In genomic region chr13:20943519-20944012, GRCh38 we compare ENCODE assay signal across 8 cellular contexts. TPM values are rescaled to one million over a fixed set of nuclear protein-coding genes. Genes with fewer than 3 reads are reported as not detected.
DNase-seq lines count a peak whose midpoint lies in the region; ATAC-seq, FAIRE-seq and TF ChIP-seq lines count a peak whose summit lies in the region.

No MANE protein-coding gene starts in this region.

- H3K4ac ChIP-seq in H1 (replicated peaks; ENCODE audit: insufficient read length, low read depth, low read length) (no peak overlapping the region), mesendoderm (ENCODE audit: low read depth, low read length) (no peak overlapping the region)

- H3K79me1 ChIP-seq in H1 (ENCODE audit: low read depth, low read length) (no peaks in the 10 kb centered on the region), mesendoderm (ENCODE audit: low read length) (no peaks in the 10 kb centered on the region)

- H2BK5ac ChIP-seq in H1 (ENCODE audit: low read depth, low read length): no peak overlapping the region
- no peak overlapping the region for H2BK5ac ChIP-seq in mesendoderm (ENCODE audit: low read length)

- H3K4me1 ChIP-seq in H1 (replicated peaks in 1 of 4; ENCODE audit: control insufficient read depth in 3 of 4, insufficient read depth in 4 of 4, low read length in 3 of 4) (peaks cover 0 to 3% (median under 1%) of the 10 kb centered on the region in 4 experiments; a peak in 2 of 7 replicates), mesendoderm (ENCODE audit: control insufficient read depth, low read depth, low read length) (no peaks in the 10 kb centered on the region)

- no peak for TF ChIP-seq EP300 in H1 (IDR thresholded peaks at IDR 0.05; ENCODE audit: borderline replicate concordance in 1 of 2, low read depth in 2 of 2, low read length in 2 of 2)

- H3K23ac ChIP-seq in H1 (ENCODE audit: insufficient read length) (no peak overlapping the region), mesendoderm (ENCODE audit: low read length) (no peak overlapping the region)

- POLR2A ChIA-PET in H1 (lab: Charles Lee; ENCODE audit: partially characterized antibody): interaction anchor here (1.1 to 3.3 kb wide), 2 partner anchors 117 to 233 kb away, joined by 3 to 9 read pairs; partner anchors contain the start of genes MRPL57 and SKA3

- H3K18ac ChIP-seq in H1 (ENCODE audit: extremely low read depth, low read length) (no peak overlapping the region; the same call in 1 of the 2 replicates), mesendoderm (ENCODE audit: low read length) (no peak overlapping the region)

- no peak overlapping the region for H4K91ac ChIP-seq in H1 (replicated peaks; ENCODE audit: insufficient read length, low read length)

- H3K27me3 ChIP-seq in H1 (replicated peaks in 1 of 4; ENCODE audit: control insufficient read depth in 3 of 4, extremely low read depth in 1 of 4, insufficient read depth in 3 of 4, low read length in 3 of 4): peaks cover 0 to 19% (median 10%) of the 10 kb centered on the region in 4 experiments; a peak in 6 of 7 replicates
- H3K27me3 ChIP-seq in mesendoderm (ENCODE audit: insufficient read depth, low read length, poor library complexity): no peaks in the 10 kb centered on the region

- no peak overlapping the region for H4K8ac ChIP-seq in H1 (ENCODE audit: extremely low read depth, insufficient read depth, low read length)
- no peak overlapping the region for H4K8ac ChIP-seq in mesendoderm (ENCODE audit: low read depth, low read length)

- no peak overlapping the region for H3K27ac ChIP-seq in H1 (ENCODE audit: low read depth, low read length)
- no peak overlapping the region for H3K27ac ChIP-seq in mesendoderm (ENCODE audit: low read depth, low read length)

- H4K5ac ChIP-seq in H1 (ENCODE audit: insufficient read length, low read depth, low read length) (no peak overlapping the region), mesendoderm (ENCODE audit: low read length) (no peak overlapping the region)

- H2BK12ac ChIP-seq in H1 (ENCODE audit: low read depth, low read length): no peak overlapping the region

- no peak overlapping the region for H2AK5ac ChIP-seq in H1 (ENCODE audit: low read depth, low read length)
- H2AK5ac ChIP-seq in mesendoderm (ENCODE audit: low read length): no peak overlapping the region

- ATAC-seq in HG03378 (IDR thresholded peaks at IDR 0.05; ENCODE audit: unreplicated experiment) (peak; percentile 65), GM19455 (IDR thresholded peaks at IDR 0.05; ENCODE audit: unreplicated experiment) (no peak)

- CTCF ChIA-PET in H1 (lab: Charles Lee; ENCODE audit: partially characterized antibody): interaction anchor here (0.8 to 3.1 kb wide), 14 partner anchors 8 to 447 kb away, joined by 3 to 15 read pairs (median 3); partner anchors contain the start of genes MRPL57 and SKA3

- H2BK120ac ChIP-seq in H1 (replicated peaks; ENCODE audit: low read depth, low read length) (no peak overlapping the region), mesendoderm (ENCODE audit: low read depth, low read length) (no peak overlapping the region)

- no peaks in the 10 kb centered on the region for H4K20me1 ChIP-seq in H1 (replicated peaks in 1 of 2; ENCODE audit: control insufficient read depth in 1 of 2, insufficient read depth in 2 of 2, low read length in 2 of 2)

- peak; percentile 97 for FAIRE-seq in H1 (lab: Jason Lieb, UNC)

- no peak overlapping the region for H3K9ac ChIP-seq in H1 (replicated peaks in 1 of 4; ENCODE audit: extremely low read depth in 1 of 4, low read depth in 3 of 4, low read length in 3 of 4)
- H3K9ac ChIP-seq in mesendoderm (ENCODE audit: low read length): no peak overlapping the region

- no peaks in the 10 kb centered on the region for H3K79me2 ChIP-seq in H1 (ENCODE audit: control insufficient read depth in 1 of 2, insufficient read depth in 2 of 2, low read length in 2 of 2)
- H3K79me2 ChIP-seq in mesendoderm (ENCODE audit: control insufficient read depth, insufficient read depth, low read length): no peaks in the 10 kb centered on the region

- peak; percentile 74 for DNase-seq in GM10266 (ENCODE audit: extremely low spot score)
- peak; percentile 100 for DNase-seq in NOMO-1 (lab: John Stamatoyannopoulos, UW; ENCODE audit: unreplicated experiment in 2 of 2)
- peak; percentile 3 to 45 for DNase-seq in activated CD8-positive, alpha-beta memory T cell treated with anti-CD3 and anti-CD28 coated beads for 1 hour (ENCODE audit: extremely low read depth in 1 of 2, low read depth in 1 of 2)
- peak; percentile 75 to 87 for DNase-seq in H1 (ENCODE audit: low read depth in 1 of 2, low spot score in 2 of 2)
- peak; percentile 86 for DNase-seq in mesendoderm
- DNase-seq in stimulated activated CD8-positive, alpha-beta memory T cell treated with anti-CD3 and anti-CD28 coated beads, Interleukin-12 subunit alpha, Interleukin-12 subunit beta, amount 100 ng/mL, for 1 hour (ENCODE audit: low read depth): peak; percentile 43

- H3K14ac ChIP-seq in H1 (ENCODE audit: insufficient read length): no peak overlapping the region

- no peak overlapping the region for H2BK20ac ChIP-seq in H1 (ENCODE audit: low read length)

- no peaks in the 10 kb centered on the region for H3K36me3 ChIP-seq in H1 (ENCODE audit: control insufficient read depth in 2 of 4, insufficient read depth in 4 of 4, low read length in 3 of 4)
- H3K36me3 ChIP-seq in mesendoderm (ENCODE audit: control insufficient read depth, insufficient read depth, low read length): no peaks in the 10 kb centered on the region

- WGBS in H1 (ENCODE audit: extremely low coverage in 1 of 2, insufficient coverage in 1 of 2, insufficient read length in 1 of 2, insufficient replicate concordance in 2 of 2, low coverage in 1 of 2, low lambda C conversion rate in 2 of 2, missing lambda C conversion rate in 1 of 2), 2 experiments: 46% methylated on average over 14 of the region's 14 CpGs; no CpG with 5 or more reads in 1 of the 2 experiments
- WGBS in mesendoderm (ENCODE audit: extremely low coverage, insufficient coverage, low lambda C conversion rate): no CpG with 5 or more reads among the region's 14 CpGs

- no peak overlapping the region for H3K56ac ChIP-seq in H1 (replicated peaks; ENCODE audit: insufficient read length, low read depth, low read length)
- H3K56ac ChIP-seq in mesendoderm (ENCODE audit: low read length): no peak overlapping the region

- H3K9me3 ChIP-seq in H1 (ENCODE audit: insufficient read depth in 2 of 2, low read depth in 1 of 2, low read length in 1 of 2): no peaks in the 10 kb centered on the region

- H2BK15ac ChIP-seq in H1 (ENCODE audit: low read length) (no peak overlapping the region), mesendoderm (replicated peaks; ENCODE audit: low read depth) (no peak overlapping the region)

- H3K23me2 ChIP-seq in H1 (ENCODE audit: low read depth, low read length): no peaks in the 10 kb centered on the region; the same call in 1 of the 2 replicates

- H2AFZ ChIP-seq in H1 (ENCODE audit: low read length): no peak overlapping the region

- no peak overlapping the region for H3K4me3 ChIP-seq in H1 (ENCODE audit: extremely low read depth in 1 of 4, insufficient read depth in 2 of 4, low read depth in 3 of 4, low read length in 4 of 4)
- no peak overlapping the region for H3K4me3 ChIP-seq in mesendoderm (ENCODE audit: low read length)

- TF ChIP-seq CTCF in GM10266 (IDR thresholded peaks at IDR 0.05; ENCODE audit: control insufficient read depth, insufficient read depth, low read depth, missing control alignments): peak; percentile 83
- TF ChIP-seq CTCF in H1 (IDR thresholded peaks at IDR 0.05; ENCODE audit: control extremely low read depth in 1 of 3, insufficient read depth in 1 of 3, low read depth in 1 of 3, low read length in 3 of 3): peak; percentile 78 to 90 (median 79)

- TF ChIP-seq RAD21 in H1 (IDR thresholded peaks at IDR 0.05 in 1 of 2, conservative IDR thresholded peaks at IDR 0.05 in 1 of 2; ENCODE audit: low read depth in 2 of 2, low read length in 2 of 2): peak; percentile 93 to 95

- TF ChIP-seq POLR2A in H1 (IDR thresholded peaks at IDR 0.05; ENCODE audit: control extremely low read depth in 1 of 2, low read depth in 2 of 2, low read length in 2 of 2): no peak

- H3K4me2 ChIP-seq in H1 (ENCODE audit: insufficient read depth in 1 of 2, low read depth in 2 of 2, low read length in 2 of 2) (no peak overlapping the region), mesendoderm (ENCODE audit: low read length) (no peak overlapping the region)

TF ChIP-seq in H1, 55 proteins besides CTCF, POLR2A, EP300 and RAD21 (continues in another document):
- TF ChIP-seq, protein P1, sequence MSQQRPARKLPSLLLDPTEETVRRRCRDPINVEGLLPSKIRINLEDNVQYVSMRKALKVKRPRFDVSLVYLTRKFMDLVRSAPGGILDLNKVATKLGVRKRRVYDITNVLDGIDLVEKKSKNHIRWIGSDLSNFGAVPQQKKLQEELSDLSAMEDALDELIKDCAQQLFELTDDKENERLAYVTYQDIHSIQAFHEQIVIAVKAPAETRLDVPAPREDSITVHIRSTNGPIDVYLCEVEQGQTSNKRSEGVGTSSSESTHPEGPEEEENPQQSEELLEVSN (IDR thresholded peaks at IDR 0.05): no peak
- TF ChIP-seq CREB1 (IDR thresholded peaks at IDR 0.05): 0 out of 2 replicates have a peak, but pooled peaks have one; percentile 32
- TF ChIP-seq, protein P2, sequence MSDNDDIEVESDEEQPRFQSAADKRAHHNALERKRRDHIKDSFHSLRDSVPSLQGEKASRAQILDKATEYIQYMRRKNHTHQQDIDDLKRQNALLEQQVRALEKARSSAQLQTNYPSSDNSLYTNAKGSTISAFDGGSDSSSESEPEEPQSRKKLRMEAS (IDR thresholded peaks at IDR 0.05): peak; percentile 28; the same call in 1 of the 2 replicates
- no peak for TF ChIP-seq JUN (IDR thresholded peaks at IDR 0.05; ENCODE audit: low read depth, low read length)
- TF ChIP-seq POLR2AphosphoS5 (IDR thresholded peaks at IDR 0.05; ENCODE audit: low read depth, low read length): no peak
- peak; percentile 33 for TF ChIP-seq TAF7 (optimal IDR thresholded peaks at IDR 0.05; ENCODE audit: borderline replicate concordance, low read depth, low read length)
- no peak for TF ChIP-seq CHD1 (IDR thresholded peaks at IDR 0.05; ENCODE audit: low read depth, low read length)
- no peak for TF ChIP-seq EZH2 (IDR thresholded peaks at IDR 0.05; ENCODE audit: low read depth, low read length, severe bottlenecking)
- no peak for TF ChIP-seq RBBP5 (IDR thresholded peaks at IDR 0.05; ENCODE audit: borderline replicate concordance, low read depth, low read length)

RNA-seq across cellular contexts. Expression of gene XPO4, which starts 41.0 kb away (rescaled TPM):
- total RNA-seq in H1 (2021; fragmentation: NEBNext Ultra II Directional; extraction: Animal tissue kit (Norgen Biotek cat#: 25700)): 33.3 and 35.5 TPM in 2 replicates
- 7.3 and 11.9 TPM in 2 replicates for polyA plus RNA-seq in H1 (2011; rRNA removed)
- 13.2 TPM for polyA plus RNA-seq in H1 (2011; cell fraction: cytosol; rRNA removed)
- polyA plus RNA-seq in H1 (2011; cell fraction: nucleus; rRNA removed): 8.8 TPM
- 8.2 to 17.2 TPM (median 11.7 TPM) in 4 replicates for polyA plus RNA-seq in H1 (2012, experiment 1 of 2)
- 0.89 TPM for polyA plus RNA-seq in H1 (2012, experiment 2 of 2)
- polyA plus RNA-seq in H1 (2013, experiment 1 of 2): 16.3 TPM
- polyA plus RNA-seq in H1 (2013, experiment 2 of 2): 14.2 TPM
- polyA minus RNA-seq in H1 (2011; rRNA and poly(A)+ RNA removed): 38.8 and 55.6 TPM in 2 replicates
- polyA minus RNA-seq in H1 (2011; cell fraction: cytosol; rRNA and poly(A)+ RNA removed): 50.1 TPM
- 36.9 TPM for polyA minus RNA-seq in H1 (2011; cell fraction: nucleus; rRNA and poly(A)+ RNA removed)
- 19.6 TPM for polyA plus RNA-seq in mesendoderm (2013, experiment 1 of 2)
- 18.9 TPM for polyA plus RNA-seq in mesendoderm (2013, experiment 2 of 2)

Comparison
In these comparisons a context has a peak if more than half of its experiments do, and no peak if none do; other contexts are left out.
1. DNase-seq: peak in every context shown above with its lines; median percentile 100 in NOMO-1; 86 in mesendoderm; 81 in H1; 74 in GM10266; 43 in stimulated activated CD8-positive, alpha-beta memory T cell treated with anti-CD3 and anti-CD28 coated beads, Interleukin-12 subunit alpha, Interleukin-12 subunit beta, amount 100 ng/mL, for 1 hour; 24 in activated CD8-positive, alpha-beta memory T cell treated with anti-CD3 and anti-CD28 coated beads for 1 hour.